8 cellular contexts compared by ENCODE assay signal in the genomic region with DNA sequence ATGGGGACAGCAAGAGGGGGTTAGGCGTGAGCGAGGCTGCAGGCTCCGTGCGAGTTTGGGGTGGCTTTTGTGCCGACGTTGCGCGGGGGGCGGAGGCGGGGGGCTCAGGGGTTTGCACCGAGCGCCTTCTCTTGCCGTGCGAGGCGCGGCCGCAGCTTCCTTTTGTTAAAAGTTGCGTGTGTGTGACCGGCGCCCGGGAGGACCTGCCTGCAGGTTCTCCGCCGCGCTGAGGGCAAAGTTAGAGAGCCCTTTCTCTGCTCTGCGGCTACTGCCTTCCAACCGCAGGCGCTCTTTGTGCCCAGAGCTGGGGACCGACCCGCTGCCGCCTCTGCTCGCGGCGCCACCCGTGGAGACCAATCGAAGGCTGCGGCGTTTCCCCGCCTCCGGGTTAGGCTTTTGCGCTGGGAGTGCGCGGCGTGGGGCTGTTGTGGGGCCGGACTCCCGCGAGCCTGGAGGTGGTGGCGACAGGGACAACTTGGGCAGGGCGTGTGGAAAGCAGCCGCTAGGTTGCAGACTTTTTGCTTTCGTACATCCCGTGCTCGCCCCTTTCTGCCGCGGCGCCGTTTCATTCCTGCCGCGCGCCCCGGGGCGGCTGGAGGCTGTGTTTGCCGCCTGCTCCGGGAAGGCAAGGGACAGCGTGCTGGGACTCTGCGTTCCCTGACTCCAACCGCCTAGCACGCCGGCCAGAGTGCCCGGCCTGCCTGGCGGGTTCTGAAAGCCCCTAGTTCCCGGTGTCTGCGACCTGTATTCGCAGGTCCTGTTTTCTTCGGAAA. TPM values are rescaled to one million over a fixed set of nuclear protein-coding genes. Genes with fewer than 3 reads are reported as not detected.
DNase-seq lines count a peak whose midpoint lies in the region; FAIRE-seq and TF ChIP-seq lines count a peak whose summit lies in the region.

No MANE protein-coding gene starts in this region.

- H3K36me3 ChIP-seq in A673 (ENCODE audit: insufficient read depth, low read length, poor library complexity, severe bottlenecking), result no peaks in the 10 kb centered on the region
- H3K36me3 ChIP-seq in kidney epithelial cell (ENCODE audit: control insufficient read depth, insufficient read depth, low read length), result no peaks in the 10 kb centered on the region
- H3K36me3 ChIP-seq in small intestine (ENCODE audit: control insufficient read depth in 2 of 2, insufficient read depth in 2 of 2, low read length in 2 of 2), result no peaks in the 10 kb centered on the region

- DNase-seq in A673 (ENCODE audit: low spot score), result peak; percentile 66
- peak; percentile 25 for DNase-seq in GM12892 (ENCODE audit: insufficient read length)
- DNase-seq in HuH-7 (ENCODE audit: low spot score), result peak; percentile 43
- peak; percentile 67 for DNase-seq in SW480 (ENCODE audit: low spot score)
- DNase-seq in cardiac fibroblast (ENCODE audit: low read depth in 2 of 2), result peak; percentile 34 to 48
- DNase-seq in kidney epithelial cell (ENCODE audit: low read depth), result no peak
- DNase-seq in small intestine, result peak; percentile 42
- no peak for DNase-seq in GF-D8 (lab: John Stamatoyannopoulos, UW)

- 1 to 2% (median 1%) methylated on average over 73 to 74 of the region's 74 CpGs for WGBS in small intestine, 3 donors

- H3K9me3 ChIP-seq in A673 (ENCODE audit: low read depth, low read length, poor library complexity, severe bottlenecking), result no peaks in the 10 kb centered on the region
- H3K9me3 ChIP-seq in small intestine (ENCODE audit: control insufficient read depth, low read depth), result no peaks in the 10 kb centered on the region

- intact Hi-C loops in A673 (cut with micrococcal nuclease; ENCODE audit: unreplicated experiment), result no loop called here

- POLR2A ChIA-PET in A673 (lab: Charles Lee; ENCODE audit: low non-redundant PET), result no interaction called here

- no peak for TF ChIP-seq POLR2A in GM12892 (IDR thresholded peaks at IDR 0.05; ENCODE audit: low read depth, low read length)

- H3K27me3 ChIP-seq in A673 (replicated peaks; ENCODE audit: insufficient read depth, low read depth, low read length, poor library complexity), result no peaks in the 10 kb centered on the region
- H3K27me3 ChIP-seq in kidney epithelial cell (ENCODE audit: control insufficient read depth, insufficient read depth, low read length), result peaks cover 34% of the 10 kb centered on the region
- peaks cover 2 to 6% of the 10 kb centered on the region in 2 donors for H3K27me3 ChIP-seq in small intestine (ENCODE audit: control insufficient read depth in 2 of 2, insufficient read depth in 2 of 2, low read length in 2 of 2)

- FAIRE-seq in GM12892 (lab: Jason Lieb, UNC) (no peak), small intestine (lab: Jason Lieb, UNC) (no peak)

- H3K4me1 ChIP-seq in A673 (ENCODE audit: insufficient read depth, low read length, poor library complexity, severe bottlenecking) (peaks cover 21% of the 10 kb centered on the region), small intestine (ENCODE audit: control insufficient read depth in 2 of 2, insufficient read depth in 1 of 2, low read depth in 1 of 2, low read length in 1 of 2) (no peaks in the 10 kb centered on the region)

- TF ChIP-seq CTCF in A673 (conservative IDR thresholded peaks at IDR 0.05; ENCODE audit: low read depth, low read length), result peak; percentile 39
- no peak for TF ChIP-seq CTCF in cardiac fibroblast (IDR thresholded peaks at IDR 0.05; ENCODE audit: low read depth, low read length)
- peak; percentile 20 for TF ChIP-seq CTCF in kidney epithelial cell (IDR thresholded peaks at IDR 0.05; ENCODE audit: insufficient read depth, low read length, poor library complexity, severe bottlenecking)

- H3K27ac ChIP-seq in A673 (ENCODE audit: low read depth, low read length, poor library complexity, severe bottlenecking), result no peak overlapping the region
- peak overlapping the region in 1 of 2 donors; percentile 42 for H3K27ac ChIP-seq in small intestine (ENCODE audit: low read depth in 1 of 2, low read length in 1 of 2)

- BruUV-seq in A673 (replicated peaks; lab: Mats Ljungman, UMichigan), result no TSS peak

- H3K4me3 ChIP-seq in A673 (ENCODE audit: low read depth, low read length, poor library complexity, severe bottlenecking) (peak overlapping the region; percentile 62), cardiac fibroblast (replicated peaks in 1 of 2; ENCODE audit: low read depth in 2 of 2, low read length in 2 of 2) (peak overlapping the region; percentile 55 to 56), kidney epithelial cell (ENCODE audit: low read depth, low read length) (peak overlapping the region; percentile 47), small intestine (ENCODE audit: low read depth in 1 of 2, low read length in 2 of 2) (peak overlapping the region; percentile 10 to 44)

- CTCF ChIA-PET in A673 (lab: Charles Lee), result no interaction called here

RNA-seq across cellular contexts. Expression of a gene that starts 0.8 kb away (rescaled TPM):
- total RNA-seq in A673 (2021) (9.4 and 9.5 TPM in 2 replicates), kidney epithelial cell (0.34 and 1.7 TPM in 2 replicates)
- polyA plus RNA-seq in GM12892 (2012; ENCODE audit: missing spikeins), result not detected
- 1 to 10 TPM in 1 of 3 donors, under 1 TPM in 2; 0.22 to 3.9 (median 0.54) TPM for polyA plus RNA-seq in small intestine

Comparison
In these comparisons a context has a peak if more than half of its experiments do, and no peak if none do; other contexts are left out.
1. DNase-seq: peak in A673 (single experiment), GM12892 (single experiment), HuH-7 (single experiment), SW480 (single experiment), cardiac fibroblast (2 of 2) and small intestine (single experiment); none in kidney epithelial cell (single experiment) and GF-D8 (single experiment).
2. Peak in every context shown above with its lines, with median percentiles within 50 percentile points of each other: H3K4me3 ChIP-seq.